In genomic region chr5:91179018-91179417, GRCh38 we compare ENCODE assay signal across 28 cellular contexts.
A peak's percentile ranks its signal among the peaks of the same experiment; 100 is the strongest.
DNase-seq lines count a peak whose midpoint lies in the region; ATAC-seq, FAIRE-seq and TF ChIP-seq lines count a peak whose summit lies in the region.
"Had no signal": no experiment of that assay in that cellular context is flagged by ENCODE, and none has a peak within 500 bp of the region (broad histone marks: within the 10 kb centered on the region; RNA-seq: fewer than 3 reads in every experiment).

No MANE protein-coding gene starts in this region.

- dilution Hi-C loops in mammary epithelial cell (cut with HindIII; ENCODE audit: low sequenced_read_pairs), result loop anchor here (5.0 kb wide), 1 partner anchor 37 kb away; no protein-coding TSS in a partner anchor
- dilution Hi-C loops in endothelial cell of umbilical vein (cut with MboI; ENCODE audit: extremely low pct_ligation_motif_present, low sequenced_read_pairs), result no loop called here

- H3K36me3 ChIP-seq in breast epithelium (no peaks in the 10 kb centered on the region), mammary epithelial cell (ENCODE audit: insufficient read depth, low read length) (no peaks in the 10 kb centered on the region), endothelial cell of umbilical vein (ENCODE audit: control insufficient read depth in 2 of 2, extremely low read depth in 1 of 2, insufficient read depth in 2 of 2, low read length in 2 of 2) (no peaks in the 10 kb centered on the region), left lung (no peaks in the 10 kb centered on the region), vagina (no peaks in the 10 kb centered on the region)
- H3K36me3 ChIP-seq: adrenal gland, colonic mucosa, pancreas, SJSA1, thoracic aorta had no signal

- no peak overlapping the region for H3K4me3 ChIP-seq in breast epithelium
- no peak overlapping the region for H3K4me3 ChIP-seq in mammary epithelial cell (replicated peaks in 1 of 3; ENCODE audit: insufficient read depth in 1 of 3, low read depth in 2 of 3, low read length in 3 of 3)
- H3K4me3 ChIP-seq in endothelial cell of umbilical vein (replicated peaks in 1 of 3; ENCODE audit: insufficient read depth in 1 of 3, low read depth in 1 of 3, low read length in 3 of 3), result no peak overlapping the region
- no peak overlapping the region for H3K4me3 ChIP-seq in left lung
- no peak overlapping the region for H3K4me3 ChIP-seq in vagina
- H3K4me3 ChIP-seq: adrenal gland, colonic mucosa, pancreas, PC-9, SJSA1, thoracic aorta had no signal

- WGBS in mammary epithelial cell (ENCODE audit: low coverage, missing lambda C conversion rate), result 93% methylated on average over 1 of the region's 1 CpG

- BruUV-seq in mammary epithelial cell (replicated peaks; lab: Mats Ljungman, UMichigan) (no TSS peak), endothelial cell of umbilical vein (replicated peaks; lab: Mats Ljungman, UMichigan) (no TSS peak)

- intact Hi-C loops in breast epithelium (cut with DNase I; ENCODE audit: low total_unique reads), result no loop called here
- intact Hi-C loops in mammary epithelial cell (cut with micrococcal nuclease), result no loop called here
- intact Hi-C loops in endothelial cell of umbilical vein (cut with micrococcal nuclease), result no loop called here
- intact Hi-C loops in left lung (cut with DNase I), result no loop called here
- intact Hi-C loops in vagina (cut with DNase I), result no loop called here

- H3K4me2 ChIP-seq in mammary epithelial cell (ENCODE audit: insufficient read depth, low read depth, low read length) (no peak overlapping the region), endothelial cell of umbilical vein (ENCODE audit: insufficient read depth, low read length) (no peak overlapping the region)
- H3K4me2 ChIP-seq: PC-9 had no signal

- no peaks in the 10 kb centered on the region for H3K9me3 ChIP-seq in breast epithelium
- H3K9me3 ChIP-seq in mammary epithelial cell (replicated peaks; ENCODE audit: insufficient read depth, low read length), result no peaks in the 10 kb centered on the region
- no peaks in the 10 kb centered on the region for H3K9me3 ChIP-seq in endothelial cell of umbilical vein (replicated peaks; ENCODE audit: control insufficient read depth, insufficient read depth, low read length)
- H3K9me3 ChIP-seq in left lung, result no peaks in the 10 kb centered on the region
- no peaks in the 10 kb centered on the region for H3K9me3 ChIP-seq in vagina
- H3K9me3 ChIP-seq: adrenal gland, colonic mucosa, pancreas, SJSA1, thoracic aorta had no signal

- H3K9me1 ChIP-seq in endothelial cell of umbilical vein (replicated peaks; ENCODE audit: control insufficient read depth, extremely low read depth, insufficient read depth, low read length), result no peaks in the 10 kb centered on the region

- H4K20me1 ChIP-seq in mammary epithelial cell (ENCODE audit: insufficient read depth, low read length) (no peaks in the 10 kb centered on the region), endothelial cell of umbilical vein (replicated peaks; ENCODE audit: control insufficient read depth, extremely low read depth, insufficient read depth, low read length) (no peaks in the 10 kb centered on the region)

- TF ChIP-seq POLR2A in breast epithelium (IDR thresholded peaks at IDR 0.05) (no peak), endothelial cell of umbilical vein (IDR thresholded peaks at IDR 0.05; ENCODE audit: low read depth, low read length) (no peak), vagina (IDR thresholded peaks at IDR 0.05) (no peak)

- ATAC-seq in left lung (no peak), HG02970 (IDR thresholded peaks at IDR 0.05; ENCODE audit: low FRiP score, unreplicated experiment) (no peak), GM19467 (IDR thresholded peaks at IDR 0.05; ENCODE audit: unreplicated experiment) (no peak)
- ATAC-seq: effector memory CD8-positive, alpha-beta T cell; stimulated activated naive B cell treated with anti-CD40 and anti-IgM and Interleukin-4, amounts not matched to agents 10 μg/mL and 1 μg/mL and 100 μg/mL, for 72 hours; T-helper 17 cell had no signal

- no peak for TF ChIP-seq CTCF in breast epithelium (IDR thresholded peaks at IDR 0.05)
- TF ChIP-seq CTCF in mammary epithelial cell (conservative IDR thresholded peaks at IDR 0.05 in 1 of 2, IDR thresholded peaks at IDR 0.05 in 1 of 2; ENCODE audit: extremely low read depth in 1 of 2, insufficient read depth in 1 of 2, low read depth in 1 of 2, low read length in 2 of 2), result no peak
- no peak for TF ChIP-seq CTCF in endothelial cell of umbilical vein (IDR thresholded peaks at IDR 0.05; ENCODE audit: extremely low read depth in 1 of 2, insufficient read depth in 1 of 2, low read depth in 1 of 2, low read length in 2 of 2)
- TF ChIP-seq CTCF in left lung (IDR thresholded peaks at IDR 0.05), result no peak
- TF ChIP-seq CTCF in vagina (IDR thresholded peaks at IDR 0.05), result no peak

- in situ Hi-C loops in mammary epithelial cell (cut with MboI; ENCODE audit: low sequenced_read_pairs in 2 of 2), result no loop called here

- H3K4me1 ChIP-seq in breast epithelium (peaks cover 0 to 7% of the 10 kb centered on the region in 2 donors), mammary epithelial cell (ENCODE audit: insufficient read depth, low read length) (no peaks in the 10 kb centered on the region), endothelial cell of umbilical vein (ENCODE audit: control insufficient read depth, extremely low read depth, insufficient read depth, low read length) (no peaks in the 10 kb centered on the region), left lung (peaks cover 0 to 25% of the 10 kb centered on the region in 2 donors), vagina (peaks cover 7% of the 10 kb centered on the region)
- H3K4me1 ChIP-seq: adrenal gland, colonic mucosa had no signal

- H2AFZ ChIP-seq in mammary epithelial cell (ENCODE audit: low read depth, low read length) (no peak overlapping the region), endothelial cell of umbilical vein (ENCODE audit: low read depth, low read length) (no peak overlapping the region)
- H2AFZ ChIP-seq: PC-9 had no signal

- DNase-seq in breast epithelium (ENCODE audit: low spot score in 2 of 2), result no peak
- DNase-seq in mammary epithelial cell, result no peak
- DNase-seq in endothelial cell of umbilical vein (ENCODE audit: low read depth, low spot score), result peak; percentile 27
- no peak for DNase-seq in left lung
- no peak for DNase-seq in vagina (ENCODE audit: extremely low spot score in 2 of 2)
- no peak for DNase-seq in SW480 (ENCODE audit: low spot score)
- DNase-seq: activated T-cell treated with anti-CD3 and anti-CD28 coated beads, Interleukin-2, amount 50 U/mL, for 1 hour; adrenal gland; colonic mucosa; effector memory CD8-positive, alpha-beta T cell; GF-D8; left ventricle myocardium superior; MV-4-11; NCI-H2171; NCI-H510A treated with DMSO at 0.1 percent for 48 hours; NK-92 treated with Interleukin-12 subunit alpha and Interleukin-12 subunit beta, amount 100 ng/mL, for 24 hours; pancreas; PC-9; stimulated activated CD4-positive, alpha-beta T cell treated with anti-CD3 and anti-CD28 coated beads, Interleukin-12 subunit alpha, Interleukin-12 subunit beta, amount 100 ng/mL, for 4 hours; stimulated activated CD4-positive, alpha-beta T cell treated with anti-CD3 and anti-CD28 coated beads, Interleukin-4, amount 100 ng/mL, for 24 hours; stimulated activated naive B cell treated with anti-CD40 and anti-IgM and Interleukin-4, amounts not matched to agents 10 μg/mL and 1 μg/mL and 100 μg/mL, for 72 hours; T-helper 17 cell had no signal

- no peaks in the 10 kb centered on the region for H3K27me3 ChIP-seq in breast epithelium
- H3K27me3 ChIP-seq in mammary epithelial cell (ENCODE audit: insufficient read depth, low read length), result no peaks in the 10 kb centered on the region
- H3K27me3 ChIP-seq in endothelial cell of umbilical vein (ENCODE audit: control insufficient read depth in 2 of 2, insufficient read depth in 2 of 2, low read length in 2 of 2), result no peaks in the 10 kb centered on the region
- no peaks in the 10 kb centered on the region for H3K27me3 ChIP-seq in left lung
- H3K27me3 ChIP-seq in vagina, result no peaks in the 10 kb centered on the region
- H3K27me3 ChIP-seq: adrenal gland, colonic mucosa, pancreas had no signal

- H3K27ac ChIP-seq in breast epithelium (peak overlapping the region; percentile 70 to 80), mammary epithelial cell (ENCODE audit: insufficient read depth, low read depth, low read length) (no peak overlapping the region), endothelial cell of umbilical vein (ENCODE audit: insufficient read depth, low read depth, low read length) (no peak overlapping the region), left lung (peak overlapping the region; percentile 24 to 30), vagina (peak overlapping the region; percentile 51)
- H3K27ac ChIP-seq: 22Rv1, adrenal gland, colonic mucosa, pancreas, PC-9, SJSA1 had no signal

- CTCF ChIA-PET in mammary epithelial cell (lab: Charles Lee; ENCODE audit: low non-redundant PET) (no interaction called here), endothelial cell of umbilical vein (lab: Charles Lee) (interaction anchor here (1.0 to 1.3 kb wide), 3 partner anchors 41 to 247 kb away, joined by 3 to 5 read pairs (median 4); no protein-coding TSS in a partner anchor)

- H3K9ac ChIP-seq in mammary epithelial cell (ENCODE audit: insufficient read depth, low read length) (no peak overlapping the region), endothelial cell of umbilical vein (replicated peaks; ENCODE audit: extremely low read depth, insufficient read depth, low read length) (no peak overlapping the region)

- POLR2A ChIA-PET in endothelial cell of umbilical vein (lab: Charles Lee), result no interaction called here

- FAIRE-seq in endothelial cell of umbilical vein (lab: Jason Lieb, UNC), result no peak
- FAIRE-seq: bronchial epithelial cell had no signal

- no peaks in the 10 kb centered on the region for H3K79me2 ChIP-seq in mammary epithelial cell (ENCODE audit: insufficient read depth, low read length)
- no peaks in the 10 kb centered on the region for H3K79me2 ChIP-seq in endothelial cell of umbilical vein (ENCODE audit: control insufficient read depth, insufficient read depth, low read length)

TF ChIP-seq in endothelial cell of umbilical vein, 7 proteins besides CTCF, POLR2A, EP300 and RAD21:
- no peak for TF ChIP-seq MYC (IDR thresholded peaks at IDR 0.05; ENCODE audit: low read depth, low read length)
- no peak for TF ChIP-seq POLR2AphosphoS5 (IDR thresholded peaks at IDR 0.05; ENCODE audit: insufficient read depth, low read depth, low read length)
- TF ChIP-seq EZH2 (IDR thresholded peaks at IDR 0.05; ENCODE audit: borderline replicate concordance, low read depth, low read length, severe bottlenecking), result no peak
- TF ChIP-seq MAX (IDR thresholded peaks at IDR 0.05; ENCODE audit: insufficient read depth, insufficient read length), result no peak
- TF ChIP-seq GATA2 (IDR thresholded peaks at IDR 0.05; ENCODE audit: insufficient read depth, insufficient read length, low read depth, low read length), result no peak
- TF ChIP-seq JUN (IDR thresholded peaks at IDR 0.05; ENCODE audit: borderline replicate concordance, insufficient read depth, insufficient read length, low read depth), result no peak
- no peak for TF ChIP-seq FOS (IDR thresholded peaks at IDR 0.05; ENCODE audit: borderline replicate concordance, insufficient read depth, low read length)

Comparison
In these comparisons a context has a peak if more than half of its experiments do, and no peak if none do; other contexts are left out.
1. H3K27ac ChIP-seq: peak in breast epithelium (2 of 2), left lung (2 of 2) and vagina (single experiment); none in mammary epithelial cell (single experiment) and endothelial cell of umbilical vein (single experiment).